8 cellular contexts compared by ENCODE assay signal in genomic region chr19:40348125-40348913, GRCh38. TPM values are rescaled to one million over a fixed set of nuclear protein-coding genes. Genes with fewer than 3 reads are reported as not detected.
DNase-seq lines count a peak whose midpoint lies in the region; ATAC-seq, FAIRE-seq and TF ChIP-seq lines count a peak whose summit lies in the region.

Gene C19orf47 (minus strand): TSS chr19:40348397. CDS start chr19:40341857, 6,540 bp downstream.
Gene PLD3 (plus strand): TSS chr19:40348695. CDS start chr19:40366484, 17,789 bp downstream.

- peaks cover 50% of the 10 kb centered on the region for H3K79me2 ChIP-seq in mammary epithelial cell (ENCODE audit: insufficient read depth, low read length)

- no TSS peak for BruUV-seq in mammary epithelial cell (replicated peaks; lab: Mats Ljungman, UMichigan)

- H2AFZ ChIP-seq in mammary epithelial cell (ENCODE audit: low read depth, low read length): peak within 1 kb of the TSS; percentile 83

- H3K4me3 ChIP-seq in WERI-Rb-1 (ENCODE audit: low read depth, low read length) (peak within 1 kb of the TSS; percentile 92), mammary epithelial cell (replicated peaks in 1 of 3; ENCODE audit: insufficient read depth in 1 of 3, low read depth in 2 of 3, low read length in 3 of 3) (peak within 1 kb of the TSS; percentile 78 to 93 (median 86)), iPS-20b (ENCODE audit: low read length) (peak within 1 kb of the TSS; percentile 91), small intestine (ENCODE audit: low read depth in 1 of 2, low read length in 2 of 2) (peak within 1 kb of the TSS; percentile 62 to 90)

- intact Hi-C loops in mammary epithelial cell (cut with micrococcal nuclease): loop anchor here (2.0 to 5.0 kb wide), 2 partner anchors 66 to 96 kb away; partner anchors contain the start of gene SERTAD3

- FAIRE-seq in small intestine (lab: Jason Lieb, UNC): no peak

- peak within 1 kb of the TSS; percentile 81 for H3K4me2 ChIP-seq in mammary epithelial cell (ENCODE audit: insufficient read depth, low read depth, low read length)

- H3K9me3 ChIP-seq in WERI-Rb-1 (ENCODE audit: severe bottlenecking) (no peaks in the 10 kb centered on the region), mammary epithelial cell (replicated peaks; ENCODE audit: insufficient read depth, low read length) (no peaks in the 10 kb centered on the region), iPS-20b (ENCODE audit: insufficient read depth, low read depth, low read length) (no peaks in the 10 kb centered on the region), small intestine (ENCODE audit: control insufficient read depth, low read depth) (no peaks in the 10 kb centered on the region)

- H3K36me3 ChIP-seq in WERI-Rb-1: peaks cover 12% of the 10 kb centered on the region
- no peaks in the 10 kb centered on the region for H3K36me3 ChIP-seq in mammary epithelial cell (ENCODE audit: insufficient read depth, low read length)
- no peaks in the 10 kb centered on the region for H3K36me3 ChIP-seq in iPS-20b (ENCODE audit: insufficient read depth, low read depth, low read length)
- no peaks in the 10 kb centered on the region for H3K36me3 ChIP-seq in small intestine (ENCODE audit: control insufficient read depth in 2 of 2, insufficient read depth in 2 of 2, low read length in 2 of 2)

- ATAC-seq in GM18873 (IDR thresholded peaks at IDR 0.05; ENCODE audit: low FRiP score, unreplicated experiment) (peak; percentile 88), HG03139 (IDR thresholded peaks at IDR 0.05; ENCODE audit: unreplicated experiment) (peak; percentile 91)

- 2% methylated on average over 26 of the region's 77 CpGs for WGBS in mammary epithelial cell (ENCODE audit: low coverage, missing lambda C conversion rate)
- WGBS in small intestine, 3 donors: 1% methylated on average over 64 to 77 of the region's 77 CpGs

- H4K20me1 ChIP-seq in mammary epithelial cell (ENCODE audit: insufficient read depth, low read length): no peaks in the 10 kb centered on the region

- DNase-seq in ACHN (peak; percentile 97), NCI-H2227 (lab: John Stamatoyannopoulos, UW; ENCODE audit: unreplicated experiment) (peak; percentile 100), WERI-Rb-1 (peak; percentile 99), mammary epithelial cell (peak; percentile 99), small intestine (peak; percentile 99)

- H3K4me1 ChIP-seq in mammary epithelial cell (ENCODE audit: insufficient read depth, low read length) (peaks cover 9% of the 10 kb centered on the region), iPS-20b (ENCODE audit: insufficient read depth, low read length) (no peaks in the 10 kb centered on the region), small intestine (ENCODE audit: control insufficient read depth in 2 of 2, insufficient read depth in 1 of 2, low read depth in 1 of 2, low read length in 1 of 2) (no peaks in the 10 kb centered on the region)

- in situ Hi-C loops in ACHN (cut with HindIII; ENCODE audit: low pct_ligation_motif_present, low pct_unique_long_range_greater_than_20kb, low sequenced_read_pairs) (no loop called here), mammary epithelial cell (cut with MboI; ENCODE audit: low sequenced_read_pairs in 2 of 2) (no loop called here)

- TF ChIP-seq CTCF in WERI-Rb-1 (IDR thresholded peaks at IDR 0.05; ENCODE audit: low read depth, low read length): no peak
- TF ChIP-seq CTCF in mammary epithelial cell (conservative IDR thresholded peaks at IDR 0.05 in 1 of 2, IDR thresholded peaks at IDR 0.05 in 1 of 2; ENCODE audit: extremely low read depth in 1 of 2, insufficient read depth in 1 of 2, low read depth in 1 of 2, low read length in 2 of 2): no peak

- dilution Hi-C loops in mammary epithelial cell (cut with HindIII; ENCODE audit: low sequenced_read_pairs): no loop called here

- peak within 1 kb of the TSS; percentile 67 for H3K27ac ChIP-seq in WERI-Rb-1
- peak within 1 kb of the TSS; percentile 74 for H3K27ac ChIP-seq in mammary epithelial cell (ENCODE audit: insufficient read depth, low read depth, low read length)
- no peak within 1 kb of the TSS for H3K27ac ChIP-seq in iPS-20b (ENCODE audit: low read length)
- H3K27ac ChIP-seq in small intestine (ENCODE audit: low read depth in 1 of 2, low read length in 1 of 2): peak within 1 kb of the TSS in 1 of 2 donors; percentile 83

- H3K9ac ChIP-seq in mammary epithelial cell (ENCODE audit: insufficient read depth, low read length) (peak within 1 kb of the TSS; percentile 94), iPS-20b (ENCODE audit: low read depth, low read length) (peak within 1 kb of the TSS; percentile 82)

- CTCF ChIA-PET in mammary epithelial cell (lab: Charles Lee; ENCODE audit: low non-redundant PET): no interaction called here

- H3K27me3 ChIP-seq in WERI-Rb-1 (ENCODE audit: insufficient read depth, low read depth, severe bottlenecking) (no peaks in the 10 kb centered on the region), mammary epithelial cell (ENCODE audit: insufficient read depth, low read length) (no peaks in the 10 kb centered on the region), iPS-20b (ENCODE audit: insufficient read depth, low read length) (no peaks in the 10 kb centered on the region), small intestine (ENCODE audit: control insufficient read depth in 2 of 2, insufficient read depth in 2 of 2, low read length in 2 of 2) (no peaks in the 10 kb centered on the region)

RNA-seq across cellular contexts. Expression of gene C19orf47, which starts in this region (rescaled TPM):
- 10 to 100 TPM; 19.9 to 20.3 TPM for total RNA-seq in mammary epithelial cell
- 22.7 TPM for polyA plus RNA-seq in mammary epithelial cell
- polyA minus RNA-seq in mammary epithelial cell: 35.1 TPM
- polyA plus RNA-seq in small intestine: 10 to 100 TPM in 1 of 3 donors, 1 to 10 TPM in 2; 5.1 to 13.2 (median 7.3) TPM

RNA-seq across cellular contexts. Expression of gene PLD3, which starts in this region (rescaled TPM):
- total RNA-seq in mammary epithelial cell: 100 to 1,000 TPM; 146 to 293 TPM
- 172 TPM for polyA plus RNA-seq in mammary epithelial cell
- 219 TPM for polyA minus RNA-seq in mammary epithelial cell
- 100 to 1,000 TPM in 1 of 3 donors, 10 to 100 TPM in 2; 48.1 to 126 (median 61.6) TPM for polyA plus RNA-seq in small intestine
